ENCODE assay signal across 8 cellular contexts in genomic region chr11:70755410-70756158, GRCh38.
DNase-seq lines count a peak whose midpoint lies in the region; ATAC-seq and TF ChIP-seq lines count a peak whose summit lies in the region.

No MANE protein-coding gene starts in this region.

- H3K4me2 ChIP-seq in MM.1S (ENCODE audit: low read depth, low read length) (no peak overlapping the region), osteoblast (ENCODE audit: insufficient read depth, low read length) (peak overlapping the region; percentile 63)

- no peaks in the 10 kb centered on the region for H3K9me2 ChIP-seq in MM.1S (replicated peaks; ENCODE audit: insufficient read depth, low read length)

- no peaks in the 10 kb centered on the region for H4K20me1 ChIP-seq in MM.1S (ENCODE audit: insufficient read depth, low read length)
- no peaks in the 10 kb centered on the region for H4K20me1 ChIP-seq in osteoblast (ENCODE audit: insufficient read depth, low read length)

- WGBS in tibial nerve, 2 donors, result 13 to 17% methylated on average over 31 to 36 of the region's 37 CpGs

- H3K4me3 ChIP-seq in MM.1S (ENCODE audit: low read length) (no peak overlapping the region), SJSA1 (no peak overlapping the region), osteoblast (ENCODE audit: insufficient read depth, low read length) (no peak overlapping the region), tibial nerve (no peak overlapping the region)

- H3K27me3 ChIP-seq in MM.1S (replicated peaks; ENCODE audit: insufficient read depth, low read length) (peaks cover 73% of the 10 kb centered on the region), SJSA1 (replicated peaks) (no peaks in the 10 kb centered on the region), osteoblast (ENCODE audit: insufficient read depth, low read length) (peaks cover 11% of the 10 kb centered on the region), tibial nerve (peaks cover 0 to 9% of the 10 kb centered on the region in 2 donors)

- H2AFZ ChIP-seq in MM.1S (ENCODE audit: low read length) (no peak overlapping the region), osteoblast (ENCODE audit: low read length) (peak overlapping the region; percentile 35)

- peak; percentile 94 for DNase-seq in ELF-1 (ENCODE audit: low read depth, low spot score)
- DNase-seq in MM.1S, result peak; percentile 58
- DNase-seq in SJSA1 (ENCODE audit: low read depth in 1 of 2, low spot score in 2 of 2), result peak; percentile 64 to 80
- peak; percentile 45 for DNase-seq in activated gamma-delta T cell treated with Interleukin-2 at 50 U/mL for 16 hours
- peak; percentile 43 for DNase-seq in globus pallidus (ENCODE audit: low spot score)
- DNase-seq in osteoblast (ENCODE audit: insufficient read length, low spot score, missing footprints), result peak; percentile 99
- DNase-seq in tibial nerve (ENCODE audit: low spot score in 2 of 2), result peak; percentile 44 to 59

- H3K36me3 ChIP-seq in MM.1S (replicated peaks; ENCODE audit: insufficient read depth, low read length) (no peaks in the 10 kb centered on the region), SJSA1 (no peaks in the 10 kb centered on the region), osteoblast (ENCODE audit: insufficient read depth, low read length) (no peaks in the 10 kb centered on the region), tibial nerve (no peaks in the 10 kb centered on the region)

- H3F3A ChIP-seq in MM.1S (ENCODE audit: insufficient read depth, low read length), result no peaks in the 10 kb centered on the region

- TF ChIP-seq POLR2A in tibial nerve (IDR thresholded peaks at IDR 0.05), result no peak

- no peak for ATAC-seq in HG02623 (IDR thresholded peaks at IDR 0.05; ENCODE audit: unreplicated experiment)

- TF ChIP-seq CTCF in MM.1S (IDR thresholded peaks at IDR 0.05; ENCODE audit: low read length) (peak; percentile 81), osteoblast (IDR thresholded peaks at IDR 0.05; ENCODE audit: extremely low read depth, low read depth, low read length) (peak; percentile 83), tibial nerve (IDR thresholded peaks at IDR 0.05) (peak; percentile 63 to 96 (median 87))

- H3K79me2 ChIP-seq in MM.1S (ENCODE audit: low read length) (no peaks in the 10 kb centered on the region), osteoblast (ENCODE audit: insufficient read depth, low read length) (no peaks in the 10 kb centered on the region)

- H3K9me3 ChIP-seq in MM.1S (replicated peaks; ENCODE audit: insufficient read depth, low read length) (no peaks in the 10 kb centered on the region), SJSA1 (replicated peaks) (peaks cover 51% of the 10 kb centered on the region), osteoblast (ENCODE audit: low read depth, low read length) (peaks cover 7% of the 10 kb centered on the region), tibial nerve (peaks cover 0 to 20% (median 3%) of the 10 kb centered on the region in 4 donors)

- H3K4me1 ChIP-seq in MM.1S (ENCODE audit: low read length), result no peaks in the 10 kb centered on the region
- H3K4me1 ChIP-seq in SJSA1 (replicated peaks), result peaks cover 4% of the 10 kb centered on the region
- no peaks in the 10 kb centered on the region for H3K4me1 ChIP-seq in osteoblast (ENCODE audit: insufficient read depth, low read length)
- H3K4me1 ChIP-seq in tibial nerve, result peaks cover 0 to 6% (median 0%) of the 10 kb centered on the region in 4 donors

- H3K27ac ChIP-seq in MM.1S (ENCODE audit: low read length) (no peak overlapping the region), SJSA1 (no peak overlapping the region), osteoblast (ENCODE audit: low read depth, low read length) (no peak overlapping the region), tibial nerve (no peak overlapping the region)

- H3K9ac ChIP-seq in MM.1S (ENCODE audit: low read length), result no peak overlapping the region

- TF ChIP-seq EP300 in tibial nerve (IDR thresholded peaks at IDR 0.05), result no peak

Comparison
In these comparisons a context has a peak if more than half of its experiments do, and no peak if none do; other contexts are left out.
1. DNase-seq: peak in every context shown above with its lines; median percentile 99 in osteoblast; 94 in ELF-1; 72 in SJSA1; 58 in MM.1S; 52 in tibial nerve; 45 in activated gamma-delta T cell treated with Interleukin-2 at 50 U/mL for 16 hours; 43 in globus pallidus.